ENCODE assay signal across 8 cellular contexts in the genomic region with DNA sequence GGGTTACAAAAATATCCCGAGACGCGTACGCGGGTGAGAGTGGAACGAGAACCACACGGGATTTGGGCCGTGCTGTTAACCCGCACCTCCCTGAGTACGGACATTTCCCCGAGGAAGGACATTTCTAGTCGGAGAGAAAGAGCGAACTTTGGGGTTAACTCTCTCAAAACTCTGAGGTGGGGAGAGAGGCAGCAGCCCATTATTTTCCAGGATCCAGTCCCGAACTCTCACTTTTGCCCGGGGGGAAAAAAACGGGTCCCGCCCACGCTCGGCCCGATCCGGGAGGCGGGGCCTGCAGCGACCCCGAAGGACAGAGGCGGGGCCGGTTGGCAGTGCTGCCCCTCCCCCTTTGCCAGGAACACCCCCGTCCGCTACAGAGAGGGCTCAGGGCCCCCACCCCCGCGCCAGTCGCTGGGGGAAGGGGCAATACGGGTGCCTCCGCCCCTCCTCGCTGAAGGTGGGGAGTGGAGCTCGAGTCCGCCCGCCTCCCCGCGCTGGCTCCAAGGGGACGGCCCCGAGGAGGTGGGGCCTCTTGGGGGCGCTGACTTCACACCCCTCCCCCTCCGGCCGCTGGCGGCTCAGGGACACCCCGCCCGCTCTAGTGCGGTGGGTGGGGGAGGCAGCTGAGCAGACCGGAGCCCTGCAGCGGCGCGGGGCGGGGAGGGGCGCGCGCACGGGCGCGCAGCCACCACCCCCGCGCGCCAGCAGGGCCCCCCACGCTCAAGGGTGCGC. TPM values are rescaled to one million over a fixed set of nuclear protein-coding genes. Genes with fewer than 3 reads are reported as not detected.
DNase-seq lines count a peak whose midpoint lies in the region; ATAC-seq and TF ChIP-seq lines count a peak whose summit lies in the region.

No MANE protein-coding gene starts in this region.

- H3K36me3 ChIP-seq in KOPT-K1 (ENCODE audit: insufficient read depth, low read length) (peaks cover 48% of the 10 kb centered on the region), Panc1 (ENCODE audit: control insufficient read depth, insufficient read depth, low read length) (peaks cover 4% of the 10 kb centered on the region; the same call in 1 of the 2 replicates), esophagus muscularis mucosa (no peaks in the 10 kb centered on the region), muscle layer of duodenum (ENCODE audit: control insufficient read depth in 1 of 2, insufficient read depth in 2 of 2, low read length in 2 of 2) (no peaks in the 10 kb centered on the region)

- in situ Hi-C loops in Panc1 (cut with HindIII; ENCODE audit: low pct_unique_long_range_greater_than_20kb, low sequenced_read_pairs) = no loop called here

- POLR2A ChIA-PET in Panc1 (lab: Charles Lee) = interaction anchor here (0.6 to 0.8 kb wide), 3 partner anchors 24 to 68 kb away, joined by 3 read pairs; no protein-coding TSS in a partner anchor

- DNase-seq in DMS79 treated with DMSO at 0.1 percent for 48 hours (lab: John Stamatoyannopoulos, UW) (peak; percentile 73), Panc1 (ENCODE audit: low read depth, low spot score) (peak; percentile 59), esophagus muscularis mucosa (ENCODE audit: extremely low spot score) (peak; percentile 97)
- peak; percentile 97 to 99 for DNase-seq in activated T-cell treated with anti-CD3 and anti-CD28 coated beads, Interleukin-2, amount 50 U/mL, for 48 hours
- DNase-seq in stimulated activated CD8-positive, alpha-beta memory T cell treated with anti-CD3 and anti-CD28 coated beads, Interleukin-7, amount 100 ng/mL, for 1 hour (ENCODE audit: low read depth in 2 of 2) = peak; percentile 83 to 87

- TF ChIP-seq CTCF in Panc1 (IDR thresholded peaks at IDR 0.05) (no peak), esophagus muscularis mucosa (IDR thresholded peaks at IDR 0.05) (peak in 1 of 3 experiments; percentile 16)

- H3K4me1 ChIP-seq in Panc1 (ENCODE audit: control insufficient read depth, insufficient read depth, low read length) = peaks cover 25% of the 10 kb centered on the region
- peaks cover 32 to 43% (median 42%) of the 10 kb centered on the region in 4 donors for H3K4me1 ChIP-seq in esophagus muscularis mucosa
- H3K4me1 ChIP-seq in muscle layer of duodenum (ENCODE audit: control insufficient read depth in 1 of 2, insufficient read depth in 2 of 2, low read length in 2 of 2) = peaks cover 14 to 33% of the 10 kb centered on the region in 2 donors

- BruUV-seq in Panc1 (replicated peaks; lab: Mats Ljungman, UMichigan) = no TSS peak

- CTCF ChIA-PET in Panc1 (lab: Charles Lee) = interaction anchor here (0.6 kb wide), 1 partner anchor 101 kb away, joined by 3 read pairs; no protein-coding TSS in a partner anchor

- H3K4me3 ChIP-seq in Panc1 (ENCODE audit: low read depth in 2 of 2, low read length in 2 of 2) (peak overlapping the region; percentile 88 to 98), esophagus muscularis mucosa (peak overlapping the region; percentile 88 to 92 (median 91)), muscle layer of duodenum (ENCODE audit: low read depth in 1 of 2, low read length in 2 of 2) (peak overlapping the region; percentile 75 to 97)

- H3K9me3 ChIP-seq in KOPT-K1 (ENCODE audit: insufficient read depth, low read length, poor library complexity, severe bottlenecking) (no peaks in the 10 kb centered on the region), Panc1 (ENCODE audit: control insufficient read depth, insufficient read depth, low read depth, low read length) (no peaks in the 10 kb centered on the region), esophagus muscularis mucosa (no peaks in the 10 kb centered on the region), muscle layer of duodenum (ENCODE audit: control insufficient read depth in 1 of 2, low read length in 2 of 2) (no peaks in the 10 kb centered on the region)

- H3K27ac ChIP-seq in KOPT-K1 (ENCODE audit: low read depth, low read length, poor library complexity, severe bottlenecking) (peak overlapping the region; percentile 88), Panc1 (ENCODE audit: low read length) (peak overlapping the region; percentile 98), esophagus muscularis mucosa (replicated peaks in 1 of 4) (peak overlapping the region; percentile 99 to 100 (median 99)), muscle layer of duodenum (ENCODE audit: low read length) (peak overlapping the region; percentile 98)

- under 1% methylated on average over 15 of the region's 64 CpGs for WGBS in esophagus muscularis mucosa

- no peak for TF ChIP-seq EP300 in esophagus muscularis mucosa (IDR thresholded peaks at IDR 0.05)

- intact Hi-C loops in Panc1 (cut with micrococcal nuclease; ENCODE audit: unreplicated experiment) = no loop called here
- intact Hi-C loops in esophagus muscularis mucosa (cut with DNase I) = no loop called here

- H3K27me3 ChIP-seq in Panc1 (ENCODE audit: control insufficient read depth, insufficient read depth, low read length) (no peaks in the 10 kb centered on the region), esophagus muscularis mucosa (no peaks in the 10 kb centered on the region), muscle layer of duodenum (ENCODE audit: low read depth, low read length) (no peaks in the 10 kb centered on the region)

- ATAC-seq in GM21825 (IDR thresholded peaks at IDR 0.05; ENCODE audit: unreplicated experiment) (peak; percentile 74), Panc1 (peak; percentile 92)

- peak; percentile 64 for TF ChIP-seq POLR2A in esophagus muscularis mucosa (IDR thresholded peaks at IDR 0.05; ENCODE audit: low read depth)

RNA-seq across cellular contexts. Expression of a gene that starts 0.7 kb away (rescaled TPM):
- total RNA-seq in Panc1 (2021; ENCODE audit: unreplicated experiment) (210 TPM), esophagus muscularis mucosa (100 to 1,000 TPM; 111 to 120 (median 116) TPM)
- polyA plus RNA-seq in Panc1 (2012; ENCODE audit: insufficient read length) = 68.9 TPM

RNA-seq across cellular contexts. Expression of a gene that starts 26.0 kb away (rescaled TPM):
- 15.1 TPM for total RNA-seq in Panc1 (2021; ENCODE audit: unreplicated experiment)
- polyA plus RNA-seq in Panc1 (2012; ENCODE audit: insufficient read length) = 13.3 TPM
- total RNA-seq in esophagus muscularis mucosa = 10 to 100 TPM; 28.5 to 59.2 (median 41.8) TPM

Comparison
In these comparisons a context has a peak if more than half of its experiments do, and no peak if none do; other contexts are left out.
1. Peak in every context shown above with its lines: DNase-seq, ATAC-seq, H3K4me3 ChIP-seq and H3K27ac ChIP-seq.